ENCODE assay signal across 14 cellular contexts in genomic region chr19:50300051-50300450, GRCh38.
"Had no signal": no experiment of that assay in that cellular context is flagged by ENCODE, and none has a peak within 500 bp of the region (broad histone marks: within the 10 kb centered on the region; RNA-seq: fewer than 3 reads in every experiment).

No MANE protein-coding gene starts in this region.

- ATAC-seq: lower lobe of right lung, pancreas, right lobe of liver had no signal

- H3K4me3 ChIP-seq: ascending aorta, breast epithelium, esophagus muscularis mucosa, lower lobe of right lung, pancreas, right lobe of liver had no signal

- DNase-seq: activated CD4-positive, CD25-positive, alpha-beta regulatory T cell treated with anti-CD3 and anti-CD28 coated beads, Interleukin-2, amount 50 U/mL, for 72 hours; activated effector memory CD4-positive, alpha-beta T cell treated with anti-CD3 and anti-CD28 coated beads, Interleukin-2, amount 50 U/mL, for 16 hours; cortex of kidney; effector CD8-positive, alpha-beta T cell; hippocampal formation; lower lobe of right lung; right lobe of liver; stimulated activated CD4-positive, alpha-beta T cell treated with anti-CD3 and anti-CD28 coated beads, Interleukin-4, amount 100 ng/mL, for 4 hours; stimulated activated naive B cell treated with anti-CD40 and anti-IgM and Interleukin-4, amounts not matched to agents 10 μg/mL and 1 μg/mL and 100 μg/mL, for 72 hours; T1000 had no signal
